ENCODE assay signal across 23 cellular contexts in the genomic region with DNA sequence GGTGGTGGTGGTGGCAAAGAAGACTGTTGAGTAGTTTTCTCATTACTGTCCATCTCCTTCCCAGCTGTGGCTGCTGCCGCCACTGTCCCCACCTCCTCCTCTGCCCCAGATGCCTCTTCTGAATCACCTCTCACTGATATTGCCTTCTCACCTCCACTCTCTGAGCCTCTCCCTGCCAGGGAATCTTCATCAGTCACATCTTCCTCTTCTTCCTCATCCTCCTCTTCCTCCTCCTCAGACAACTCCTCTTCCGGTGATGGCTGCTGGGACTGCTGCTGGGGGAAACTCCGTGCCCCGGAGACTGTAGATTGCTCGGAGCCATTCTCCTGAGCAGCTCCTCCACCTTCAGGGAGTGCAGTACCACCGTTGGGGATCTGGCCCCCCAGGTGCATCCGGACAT. TPM values are rescaled to one million over a fixed set of nuclear protein-coding genes. Genes with fewer than 3 reads are reported as not detected.
DNase-seq lines count a peak whose midpoint lies in the region; FAIRE-seq and TF ChIP-seq lines count a peak whose summit lies in the region.
"Had no signal": no experiment of that assay in that cellular context is flagged by ENCODE, and none has a peak within 500 bp of the region (broad histone marks: within the 10 kb centered on the region; RNA-seq: fewer than 3 reads in every experiment).

No MANE protein-coding gene starts in this region.

- no peak overlapping the region; the same call in 1 of the 2 replicates for H3K18ac ChIP-seq in H1 (ENCODE audit: extremely low read depth, low read length)

- H3K9me3 Mint-ChIP-seq in nephron = no peaks in the 10 kb centered on the region
- H3K9me3 Mint-ChIP-seq in progenitor cell of endocrine pancreas (ENCODE audit: low read depth) = no peaks in the 10 kb centered on the region
- no peaks in the 10 kb centered on the region for H3K9me3 Mint-ChIP-seq in CD4-positive, alpha-beta memory T cell
- H3K9me3 Mint-ChIP-seq: CD4-positive, alpha-beta T cell; IgD-negative memory B cell had no signal

- intact Hi-C loops in CD4-positive, alpha-beta memory T cell (cut with micrococcal nuclease) = no loop called here

- H2BK120ac ChIP-seq in H1 (replicated peaks; ENCODE audit: low read depth, low read length) = no peak overlapping the region

- peak overlapping the region; percentile 1 to 51 (median 10) for H3K4me3 Mint-ChIP-seq in nephron
- H3K4me3 Mint-ChIP-seq in progenitor cell of endocrine pancreas (ENCODE audit: low read depth) = peak overlapping the region; percentile 40
- peak overlapping the region in 1 of 8 donors; percentile 5 for H3K4me3 Mint-ChIP-seq in CD4-positive, alpha-beta memory T cell

- CTCF ChIA-PET in H1 (lab: Charles Lee; ENCODE audit: partially characterized antibody) = interaction anchor here (1.5 to 3.0 kb wide), 4 partner anchors 9 to 28 kb away, joined by 4 to 22 read pairs (median 8); no protein-coding TSS in a partner anchor
- CTCF ChIA-PET in CD4-positive, alpha-beta memory T cell (lab: Charles Lee; ENCODE audit: partially characterized antibody) = interaction anchor here (0.7 to 1.4 kb wide), 5 partner anchors 11 to 27 kb away, joined by 3 to 6 read pairs (median 3); partner anchors contain the start of gene METTL3

- no peak overlapping the region for H3K9ac ChIP-seq in HUES6 (ENCODE audit: low read length)
- no peak overlapping the region for H3K9ac ChIP-seq in H1 (replicated peaks in 1 of 4; ENCODE audit: extremely low read depth in 1 of 4, low read depth in 3 of 4, low read length in 3 of 4)
- H3K9ac ChIP-seq: BLaER1 had no signal

- H2AFZ ChIP-seq in H1 (ENCODE audit: low read length) = no peak overlapping the region

- H2BK12ac ChIP-seq in H1 (ENCODE audit: low read depth, low read length) = peak overlapping the region; percentile 53; the same call in 1 of the 2 replicates

- H2BK5ac ChIP-seq in H1 (ENCODE audit: low read depth, low read length) = peak overlapping the region; percentile 91

- H4K5ac ChIP-seq in H1 (ENCODE audit: insufficient read length, low read depth, low read length) = no peak overlapping the region

- H3K27ac ChIP-seq in HUES6 (ENCODE audit: low read depth, low read length) (no peak overlapping the region), H1 (ENCODE audit: low read depth, low read length) (peak overlapping the region; percentile 11; the same call in 1 of the 2 replicates)
- H3K27ac ChIP-seq in CD4-positive, alpha-beta memory T cell (ENCODE audit: low read depth, low read length) = no peak overlapping the region
- H3K27ac ChIP-seq: BLaER1, Peyer's patch had no signal

- peak overlapping the region; percentile 43 to 81 for H3K4me2 ChIP-seq in H1 (ENCODE audit: insufficient read depth in 1 of 2, low read depth in 2 of 2, low read length in 2 of 2)
- H3K4me2 ChIP-seq: BLaER1 had no signal

- H3K9me3 ChIP-seq in HUES6 (ENCODE audit: control insufficient read depth, insufficient read depth, low read depth, low read length) (no peaks in the 10 kb centered on the region), H1 (ENCODE audit: insufficient read depth in 2 of 2, low read depth in 1 of 2, low read length in 1 of 2) (no peaks in the 10 kb centered on the region)
- no peaks in the 10 kb centered on the region for H3K9me3 ChIP-seq in CD4-positive, alpha-beta memory T cell (ENCODE audit: control insufficient read depth in 1 of 2, low read length in 2 of 2)
- H3K9me3 ChIP-seq: BLaER1, Caco-2, HAP-1, Peyer's patch had no signal

- H3K27me3 ChIP-seq in HUES6 (ENCODE audit: control insufficient read depth, insufficient read depth, low read length) (no peaks in the 10 kb centered on the region), H1 (replicated peaks in 1 of 4; ENCODE audit: control insufficient read depth in 3 of 4, extremely low read depth in 1 of 4, insufficient read depth in 3 of 4, low read length in 3 of 4) (no peaks in the 10 kb centered on the region)
- no peaks in the 10 kb centered on the region for H3K27me3 ChIP-seq in CD4-positive, alpha-beta memory T cell (ENCODE audit: insufficient read depth, low read length)
- H3K27me3 ChIP-seq: BLaER1, Peyer's patch had no signal

- peaks cover 10 to 52% of the 10 kb centered on the region in 2 experiments for H3K79me2 ChIP-seq in H1 (ENCODE audit: control insufficient read depth in 1 of 2, insufficient read depth in 2 of 2, low read length in 2 of 2)

- no peak for FAIRE-seq in H1 (lab: Jason Lieb, UNC)
- FAIRE-seq: GM12878, HTR-8/SVneo had no signal

- H3K4me3 ChIP-seq in HUES6 (ENCODE audit: low read depth, low read length) (peak overlapping the region; percentile 16; the same call in 1 of the 2 replicates), H1 (ENCODE audit: extremely low read depth in 1 of 4, insufficient read depth in 2 of 4, low read depth in 3 of 4, low read length in 4 of 4) (0 out of 8 replicates have a peak overlapping the region, but pooled peaks of 1 of the 4 experiments have one; percentile 21)
- H3K4me3 ChIP-seq in CD4-positive, alpha-beta memory T cell (ENCODE audit: low read length in 2 of 2) = no peak overlapping the region
- H3K4me3 ChIP-seq: BLaER1, GM12878, HAP-1, Peyer's patch had no signal

- POLR2A ChIA-PET in H1 (lab: Charles Lee; ENCODE audit: partially characterized antibody) = interaction anchor here (0.6 to 32.5 kb wide), 9 partner anchors 4 to 93 kb away, joined by 3 to 769 read pairs (median 4); partner anchors contain the start of genes CHD8, METTL3 and SALL2
- POLR2A ChIA-PET in CD4-positive, alpha-beta memory T cell (lab: Charles Lee; ENCODE audit: partially characterized antibody) = no interaction called here

- H3K56ac ChIP-seq in H1 (replicated peaks; ENCODE audit: insufficient read length, low read depth, low read length) = peak overlapping the region; percentile 25

- peak overlapping the region; percentile 64; the same call in 1 of the 2 replicates for H4K8ac ChIP-seq in H1 (ENCODE audit: extremely low read depth, insufficient read depth, low read length)

- peaks cover 53% of the 10 kb centered on the region for H3K36me3 Mint-ChIP-seq in nephron (ENCODE audit: low read depth)
- H3K36me3 Mint-ChIP-seq in progenitor cell of endocrine pancreas (ENCODE audit: insufficient read depth) = peaks cover 24% of the 10 kb centered on the region
- no peaks in the 10 kb centered on the region for H3K36me3 Mint-ChIP-seq in CD4-positive, alpha-beta memory T cell

- H2BK20ac ChIP-seq in H1 (ENCODE audit: low read length) = no peak overlapping the region

- TF ChIP-seq CTCF in H1 (IDR thresholded peaks at IDR 0.05; ENCODE audit: control extremely low read depth in 1 of 3, insufficient read depth in 1 of 3, low read depth in 1 of 3, low read length in 3 of 3) (no peak), nephron (IDR thresholded peaks at IDR 0.05; ENCODE audit: unreplicated experiment in 3 of 3) (no peak), progenitor cell of endocrine pancreas (IDR thresholded peaks at IDR 0.05; ENCODE audit: unreplicated experiment) (no peak)

- H3K27me3 Mint-ChIP-seq in nephron (ENCODE audit: low read depth) (no peaks in the 10 kb centered on the region), progenitor cell of endocrine pancreas (no peaks in the 10 kb centered on the region)
- H3K27me3 Mint-ChIP-seq in CD4-positive, alpha-beta memory T cell = no peaks in the 10 kb centered on the region

- TF ChIP-seq POLR2A in H1 (IDR thresholded peaks at IDR 0.05; ENCODE audit: control extremely low read depth in 1 of 2, low read depth in 2 of 2, low read length in 2 of 2) = no peak

- no peak overlapping the region for H3K14ac ChIP-seq in H1 (ENCODE audit: insufficient read length)

- H3K4me1 ChIP-seq in HUES6 (ENCODE audit: control insufficient read depth, insufficient read depth, low read length) = peaks cover 54% of the 10 kb centered on the region
- peaks cover 0 to 51% (median 30%) of the 10 kb centered on the region in 4 experiments; a peak in 6 of 7 replicates for H3K4me1 ChIP-seq in H1 (replicated peaks in 1 of 4; ENCODE audit: control insufficient read depth in 3 of 4, insufficient read depth in 4 of 4, low read length in 3 of 4)
- peaks cover 15% of the 10 kb centered on the region for H3K4me1 ChIP-seq in CD4-positive, alpha-beta memory T cell (ENCODE audit: insufficient read depth, low read length)
- H3K4me1 ChIP-seq: Caco-2 had no signal

- H4K20me1 ChIP-seq in H1 (replicated peaks in 1 of 2; ENCODE audit: control insufficient read depth in 1 of 2, insufficient read depth in 2 of 2, low read length in 2 of 2) = peaks cover 3 to 30% of the 10 kb centered on the region in 2 experiments
- H4K20me1 ChIP-seq: BLaER1 had no signal

- peaks cover 14% of the 10 kb centered on the region for H3K23me2 ChIP-seq in H1 (ENCODE audit: low read depth, low read length)

- H3K23ac ChIP-seq in H1 (ENCODE audit: insufficient read length) = no peak overlapping the region

- H3K27ac Mint-ChIP-seq in nephron = no peak overlapping the region
- peak overlapping the region; percentile 22 for H3K27ac Mint-ChIP-seq in progenitor cell of endocrine pancreas
- no peak overlapping the region for H3K27ac Mint-ChIP-seq in CD4-positive, alpha-beta memory T cell
- H3K27ac Mint-ChIP-seq: CD4-positive, alpha-beta T cell; IgD-negative memory B cell had no signal

- H3K4me1 Mint-ChIP-seq in nephron (peaks cover 22% of the 10 kb centered on the region), progenitor cell of endocrine pancreas (ENCODE audit: low read depth) (peaks cover 44% of the 10 kb centered on the region)
- H3K4me1 Mint-ChIP-seq in CD4-positive, alpha-beta memory T cell = peaks cover 7 to 20% (median 11%) of the 10 kb centered on the region in 4 donors

- no peak for TF ChIP-seq EP300 in H1 (IDR thresholded peaks at IDR 0.05; ENCODE audit: borderline replicate concordance in 1 of 2, low read depth in 2 of 2, low read length in 2 of 2)

- H2BK15ac ChIP-seq in H1 (ENCODE audit: low read length) = no peak overlapping the region

- no peak overlapping the region for H3K4ac ChIP-seq in H1 (replicated peaks; ENCODE audit: insufficient read length, low read depth, low read length)

- H4K91ac ChIP-seq in H1 (replicated peaks; ENCODE audit: insufficient read length, low read length) = no peak overlapping the region

- no peak overlapping the region for H2AK5ac ChIP-seq in H1 (ENCODE audit: low read depth, low read length)

- H3K36me3 ChIP-seq in HUES6 (ENCODE audit: control insufficient read depth, insufficient read depth, low read length) (peaks cover 53% of the 10 kb centered on the region), H1 (ENCODE audit: control insufficient read depth in 2 of 4, insufficient read depth in 4 of 4, low read length in 3 of 4) (peaks cover 24 to 64% (median 37%) of the 10 kb centered on the region in 4 experiments)
- no peaks in the 10 kb centered on the region for H3K36me3 ChIP-seq in CD4-positive, alpha-beta memory T cell (ENCODE audit: insufficient read depth, low read length)
- H3K36me3 ChIP-seq: Peyer's patch had no signal

- WGBS in H1 (ENCODE audit: extremely low coverage in 1 of 2, insufficient coverage in 1 of 2, insufficient read length in 1 of 2, insufficient replicate concordance in 2 of 2, low coverage in 1 of 2, low lambda C conversion rate in 2 of 2, missing lambda C conversion rate in 1 of 2), 2 experiments = 83% methylated on average over 7 of the region's 7 CpGs; no CpG with 5 or more reads in 1 of the 2 experiments

- no peak for TF ChIP-seq RAD21 in H1 (IDR thresholded peaks at IDR 0.05 in 1 of 2, conservative IDR thresholded peaks at IDR 0.05 in 1 of 2; ENCODE audit: low read depth in 2 of 2, low read length in 2 of 2)

- no peak for DNase-seq in H1 (ENCODE audit: low read depth in 1 of 2, low spot score in 2 of 2)
- DNase-seq in progenitor cell of endocrine pancreas (ENCODE audit: low spot score, unreplicated experiment) = no peak
- DNase-seq in SIG-M5 (lab: John Stamatoyannopoulos, UW) = no peak
- DNase-seq in NCI-H146 (lab: John Stamatoyannopoulos, UW) = no peak
- DNase-seq in CD4-positive, alpha-beta memory T cell = no peak
- DNase-seq: ACHN; Caco-2; CD4-positive, alpha-beta T cell; DND-41; NCI-H1105; NCI-H2029 treated with DMSO at 0.1 percent for 48 hours; NCI-H226; NCI-H510A treated with DMSO at 0.1 percent for 48 hours; Peyer's patch had no signal

- peaks cover 19% of the 10 kb centered on the region for H3K79me1 ChIP-seq in H1 (ENCODE audit: low read depth, low read length)

RNA-seq across cellular contexts. Expression of gene SALL2, which starts 2.9 kb away (rescaled TPM):
- total RNA-seq in H1 (2021; fragmentation: NEBNext Ultra II Directional; extraction: Animal tissue kit (Norgen Biotek cat#: 25700)) = 346 and 360 TPM in 2 replicates
- polyA plus RNA-seq in H1 (2011; rRNA removed) = 310 and 356 TPM in 2 replicates
- 193 TPM for polyA plus RNA-seq in H1 (2011; cell fraction: cytosol; rRNA removed)
- 292 TPM for polyA plus RNA-seq in H1 (2011; cell fraction: nucleus; rRNA removed)
- 283 to 321 TPM (median 294 TPM) in 4 replicates for polyA plus RNA-seq in H1 (2012, experiment 1 of 2)
- 364 TPM for polyA plus RNA-seq in H1 (2012, experiment 2 of 2)
- 182 TPM for polyA plus RNA-seq in H1 (2013, experiment 1 of 2)
- polyA plus RNA-seq in H1 (2013, experiment 2 of 2) = 177 TPM
- 379 and 423 TPM in 2 replicates for polyA minus RNA-seq in H1 (2011; rRNA and poly(A)+ RNA removed)
- polyA minus RNA-seq in H1 (2011; cell fraction: cytosol; rRNA and poly(A)+ RNA removed) = 241 TPM
- polyA minus RNA-seq in H1 (2011; cell fraction: nucleus; rRNA and poly(A)+ RNA removed) = 133 TPM
- 83.5 and 89.2 TPM in 2 replicates for total RNA-seq in progenitor cell of endocrine pancreas
- 1 to 10 TPM; 6.5 to 6.6 TPM for total RNA-seq in CD4-positive, alpha-beta memory T cell
- 1 to 10 TPM in 1 of 2 donors, under 1 TPM in 1; 0.42 to 2.7 TPM for polyA plus RNA-seq in CD4-positive, alpha-beta memory T cell

RNA-seq across cellular contexts. Expression of gene METTL3, which starts 12.1 kb away (rescaled TPM):
- total RNA-seq in H1 (2021; fragmentation: NEBNext Ultra II Directional; extraction: Animal tissue kit (Norgen Biotek cat#: 25700)) = 98.6 and 103 TPM in 2 replicates
- 144 and 152 TPM in 2 replicates for polyA plus RNA-seq in H1 (2011; rRNA removed)
- polyA plus RNA-seq in H1 (2011; cell fraction: cytosol; rRNA removed) = 178 TPM
- polyA plus RNA-seq in H1 (2011; cell fraction: nucleus; rRNA removed) = 437 TPM
- polyA plus RNA-seq in H1 (2012, experiment 1 of 2) = 106 to 114 TPM (median 112 TPM) in 4 replicates
- 29.7 TPM for polyA plus RNA-seq in H1 (2012, experiment 2 of 2)
- 84.3 TPM for polyA plus RNA-seq in H1 (2013, experiment 1 of 2)
- 73.0 TPM for polyA plus RNA-seq in H1 (2013, experiment 2 of 2)
- polyA minus RNA-seq in H1 (2011; rRNA and poly(A)+ RNA removed) = 176 and 181 TPM in 2 replicates
- 59.2 TPM for polyA minus RNA-seq in H1 (2011; cell fraction: cytosol; rRNA and poly(A)+ RNA removed)
- polyA minus RNA-seq in H1 (2011; cell fraction: nucleus; rRNA and poly(A)+ RNA removed) = 147 TPM
- 82.6 and 82.7 TPM in 2 replicates for total RNA-seq in progenitor cell of endocrine pancreas
- total RNA-seq in CD4-positive, alpha-beta memory T cell = 10 to 100 TPM; 93.4 to 98.9 TPM
- polyA plus RNA-seq in CD4-positive, alpha-beta memory T cell = 10 to 100 TPM; 20.1 to 27.7 TPM

RNA-seq across cellular contexts. Expression of gene TOX4, which starts 46.2 kb away (rescaled TPM):
- total RNA-seq in H1 (2021; fragmentation: NEBNext Ultra II Directional; extraction: Animal tissue kit (Norgen Biotek cat#: 25700)) = 49.5 and 58.3 TPM in 2 replicates
- polyA plus RNA-seq in H1 (2011; rRNA removed) = 50.5 and 51.5 TPM in 2 replicates
- polyA plus RNA-seq in H1 (2011; cell fraction: cytosol; rRNA removed) = 52.1 TPM
- 70.9 TPM for polyA plus RNA-seq in H1 (2011; cell fraction: nucleus; rRNA removed)
- 45.9 to 65.6 TPM (median 59.1 TPM) in 4 replicates for polyA plus RNA-seq in H1 (2012, experiment 1 of 2)
- polyA plus RNA-seq in H1 (2012, experiment 2 of 2) = 41.6 TPM
- 35.1 TPM for polyA plus RNA-seq in H1 (2013, experiment 1 of 2)
- polyA plus RNA-seq in H1 (2013, experiment 2 of 2) = 32.5 TPM
- polyA minus RNA-seq in H1 (2011; rRNA and poly(A)+ RNA removed) = 122 and 145 TPM in 2 replicates
- polyA minus RNA-seq in H1 (2011; cell fraction: cytosol; rRNA and poly(A)+ RNA removed) = 29.7 TPM
- polyA minus RNA-seq in H1 (2011; cell fraction: nucleus; rRNA and poly(A)+ RNA removed) = 31.1 TPM
- total RNA-seq in progenitor cell of endocrine pancreas = 65.1 and 71.8 TPM in 2 replicates
- total RNA-seq in CD4-positive, alpha-beta memory T cell = 10 to 100 TPM; 83.6 to 86.0 TPM
- polyA plus RNA-seq in CD4-positive, alpha-beta memory T cell = 10 to 100 TPM; 81.8 to 86.2 TPM

RNA-seq across cellular contexts. Expression of gene RAB2B, which starts 46.4 kb away (rescaled TPM):
- 26.1 and 27.6 TPM in 2 replicates for total RNA-seq in H1 (2021; fragmentation: NEBNext Ultra II Directional; extraction: Animal tissue kit (Norgen Biotek cat#: 25700))
- 13.6 and 23.4 TPM in 2 replicates for polyA plus RNA-seq in H1 (2011; rRNA removed)
- 18.6 TPM for polyA plus RNA-seq in H1 (2011; cell fraction: cytosol; rRNA removed)
- polyA plus RNA-seq in H1 (2011; cell fraction: nucleus; rRNA removed) = 14.0 TPM
- polyA plus RNA-seq in H1 (2012, experiment 1 of 2) = 18.6 to 25.3 TPM (median 19.8 TPM) in 4 replicates
- polyA plus RNA-seq in H1 (2012, experiment 2 of 2) = 14.8 TPM
- polyA plus RNA-seq in H1 (2013, experiment 1 of 2) = 17.0 TPM
- polyA plus RNA-seq in H1 (2013, experiment 2 of 2) = 16.2 TPM
- polyA minus RNA-seq in H1 (2011; rRNA and poly(A)+ RNA removed) = 25.3 and 43.2 TPM in 2 replicates
- polyA minus RNA-seq in H1 (2011; cell fraction: cytosol; rRNA and poly(A)+ RNA removed) = 18.8 TPM
- polyA minus RNA-seq in H1 (2011; cell fraction: nucleus; rRNA and poly(A)+ RNA removed) = 22.2 TPM
- total RNA-seq in progenitor cell of endocrine pancreas = 41.0 and 45.2 TPM in 2 replicates
- total RNA-seq in CD4-positive, alpha-beta memory T cell = 10 to 100 TPM; 29.3 to 30.4 TPM
- 10 to 100 TPM in 1 of 2 donors, 1 to 10 TPM in 1; 8.3 to 14.9 TPM for polyA plus RNA-seq in CD4-positive, alpha-beta memory T cell

RNA-seq across cellular contexts. Expression of gene OR10G3, which starts 56.7 kb away (rescaled TPM):
- total RNA-seq in H1 (2021; fragmentation: NEBNext Ultra II Directional; extraction: Animal tissue kit (Norgen Biotek cat#: 25700)) = not detected in 2 replicates
- polyA plus RNA-seq in H1 (2011; rRNA removed) = not detected in 2 replicates
- not detected for polyA plus RNA-seq in H1 (2011; cell fraction: cytosol; rRNA removed)
- not detected for polyA plus RNA-seq in H1 (2011; cell fraction: nucleus; rRNA removed)
- polyA plus RNA-seq in H1 (2012, experiment 1 of 2) = not detected in 4 replicates
- not detected for polyA plus RNA-seq in H1 (2012, experiment 2 of 2)
- not detected for polyA plus RNA-seq in H1 (2013, experiment 1 of 2)
- polyA plus RNA-seq in H1 (2013, experiment 2 of 2) = not detected
- not detected in 2 replicates for polyA minus RNA-seq in H1 (2011; rRNA and poly(A)+ RNA removed)
- polyA minus RNA-seq in H1 (2011; cell fraction: cytosol; rRNA and poly(A)+ RNA removed) = not detected
- polyA minus RNA-seq in H1 (2011; cell fraction: nucleus; rRNA and poly(A)+ RNA removed) = not detected
- not detected in 2 replicates for total RNA-seq in progenitor cell of endocrine pancreas
- total RNA-seq in CD4-positive, alpha-beta memory T cell = not detected
- polyA plus RNA-seq in CD4-positive, alpha-beta memory T cell = not detected
- total RNA-seq: Caco-2; CD4-positive, alpha-beta T cell; GM12878; OCI-LY7; Peyer's patch; SK-MEL-5 had no signal
- polyA plus RNA-seq: GM12878, IgD-negative memory B cell had no signal

Comparison
In these comparisons a context has a peak if more than half of its experiments do, and no peak if none do; other contexts are left out.
1. RNA of gene SALL2, which starts 2.9 kb away (total RNA-seq): 346 to 360 TPM in H1 and 83.5 to 89.2 TPM in progenitor cell of endocrine pancreas; 6.5 to 6.6 TPM in CD4-positive, alpha-beta memory T cell; every median in the first group is over 10 times any median in the second.